Comparison of ENCODE assay signal across 22 cellular contexts in the genomic region with DNA sequence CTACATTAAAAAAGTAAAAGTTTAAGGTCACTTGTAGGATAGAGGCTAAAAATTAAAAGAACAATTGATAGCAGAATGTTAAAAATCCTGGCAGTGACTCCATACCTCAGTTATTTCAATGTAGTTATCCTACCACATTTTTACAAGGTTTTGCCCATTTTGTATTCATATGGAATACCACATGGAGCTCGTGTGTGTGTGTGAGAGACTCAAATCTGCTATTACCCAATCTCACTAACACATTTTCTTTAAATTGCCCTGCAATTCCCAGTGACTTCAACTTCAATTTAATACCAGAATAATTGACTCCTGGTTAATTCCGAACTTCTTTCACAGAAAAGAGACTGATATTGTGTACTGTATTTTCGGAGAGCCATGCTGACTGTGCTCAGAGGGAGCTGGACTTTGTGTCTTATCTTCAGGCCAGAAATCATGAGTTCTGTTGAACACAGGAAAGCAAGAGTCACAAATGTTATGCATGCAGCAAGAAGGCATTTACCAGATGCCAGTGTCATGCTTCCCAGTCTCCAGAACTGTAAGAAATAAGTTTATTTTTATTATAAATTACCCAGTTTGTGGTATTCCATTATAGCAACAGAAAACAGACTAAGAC.
"Had no signal": no experiment of that assay in that cellular context is flagged by ENCODE, and none has a peak within 500 bp of the region (broad histone marks: within the 10 kb centered on the region; RNA-seq: fewer than 3 reads in every experiment).

No MANE protein-coding gene starts in this region.

- H3K4me3 ChIP-seq: tibial nerve, vagina had no signal

- DNase-seq: activated CD4-positive, alpha-beta T cell treated with anti-CD3 and anti-CD28 coated beads for 48 hours; activated CD8-positive, alpha-beta memory T cell treated with anti-CD3 and anti-CD28 coated beads for 24 hours; activated naive CD8-positive, alpha-beta T cell treated with anti-CD3 and anti-CD28 coated beads for 36 hours; anterior cingulate cortex; brain microvascular endothelial cell; cerebellar nuclear complex; effector memory CD4-positive, alpha-beta T cell; hippocampal formation; kidney; left ventricle myocardium superior; natural killer cell; nucleus accumbens; stimulated activated CD4-positive, alpha-beta T cell treated with anti-CD3 and anti-CD28 coated beads, Interleukin-4, amount 100 ng/mL, for 4 hours; stimulated activated CD8-positive, alpha-beta memory T cell treated with anti-CD3 and anti-CD28 coated beads, Interleukin-4, amount 100 ng/mL, for 48 hours; stimulated activated naive CD4-positive, alpha-beta T cell treated with Interleukin-2 at 50 U/mL for 16 hours; substantia nigra; WERI-Rb-1 had no signal

- H3K4me3 Mint-ChIP-seq: activated naive CD8-positive, alpha-beta T cell treated with anti-CD3 and anti-CD28 coated beads for 36 hours; activated T-helper 1 cell treated with anti-CD3 and anti-CD28 coated beads, Interleukin-12 subunit alpha, Interleukin-12 subunit beta, Interleukin-2, Interleukin-4 antibody, amounts not matched to agents 30 ng/mL and 10 ng/mL and 1 ng/mL, durations not matched to agents 14 hours and 24 hours and 36 hours; dendritic cell treated with granulocyte-macrophage colony-stimulating factor and Interleukin-4, amounts not matched to agents 40 ng/mL and 50 ng/mL, for 4 days; memory B cell; natural killer cell had no signal

- ATAC-seq: left ventricle myocardium superior, natural killer cell had no signal

- H3K9me3 ChIP-seq: tibial nerve, vagina had no signal

- H3K9me3 Mint-ChIP-seq: activated naive CD8-positive, alpha-beta T cell treated with anti-CD3 and anti-CD28 coated beads for 36 hours; activated T-helper 1 cell treated with anti-CD3 and anti-CD28 coated beads, Interleukin-12 subunit alpha, Interleukin-12 subunit beta, Interleukin-2, Interleukin-4 antibody, amounts not matched to agents 30 ng/mL and 10 ng/mL and 1 ng/mL, durations not matched to agents 14 hours and 24 hours and 36 hours had no signal

- H3K27me3 Mint-ChIP-seq: dendritic cell treated with granulocyte-macrophage colony-stimulating factor and Interleukin-4, amounts not matched to agents 40 ng/mL and 50 ng/mL, for 4 days; memory B cell had no signal

- H3K36me3 ChIP-seq: brain microvascular endothelial cell, tibial nerve, vagina, WERI-Rb-1 had no signal

- H3K27ac ChIP-seq: brain microvascular endothelial cell, tibial nerve, vagina, WERI-Rb-1 had no signal

- H3K27me3 ChIP-seq: brain microvascular endothelial cell, tibial nerve, vagina had no signal

- H3K27ac Mint-ChIP-seq: activated naive CD8-positive, alpha-beta T cell treated with anti-CD3 and anti-CD28 coated beads for 36 hours; activated T-helper 1 cell treated with anti-CD3 and anti-CD28 coated beads, Interleukin-12 subunit alpha, Interleukin-12 subunit beta, Interleukin-2, Interleukin-4 antibody, amounts not matched to agents 30 ng/mL and 10 ng/mL and 1 ng/mL, durations not matched to agents 14 hours and 24 hours and 36 hours; dendritic cell treated with granulocyte-macrophage colony-stimulating factor and Interleukin-4, amounts not matched to agents 40 ng/mL and 50 ng/mL, for 4 days; memory B cell; natural killer cell had no signal

- H3K4me1 ChIP-seq: tibial nerve, vagina had no signal

- H3K36me3 Mint-ChIP-seq: activated naive CD8-positive, alpha-beta T cell treated with anti-CD3 and anti-CD28 coated beads for 36 hours; memory B cell; natural killer cell had no signal

- H3K4me1 Mint-ChIP-seq: activated naive CD8-positive, alpha-beta T cell treated with anti-CD3 and anti-CD28 coated beads for 36 hours; memory B cell; natural killer cell had no signal
